In genomic region chr6:11033825-11034224, GRCh38 we compare ENCODE assay signal across 16 cellular contexts. TPM values are rescaled to one million over a fixed set of nuclear protein-coding genes. Genes with fewer than 3 reads are reported as not detected.
A peak's percentile ranks its signal among the peaks of the same experiment; 100 is the strongest.
DNase-seq lines count a peak whose midpoint lies in the region; ATAC-seq and TF ChIP-seq lines count a peak whose summit lies in the region.
"Had no signal": no experiment of that assay in that cellular context is flagged by ENCODE, and none has a peak within 500 bp of the region (broad histone marks: within the 10 kb centered on the region; RNA-seq: fewer than 3 reads in every experiment).

No MANE protein-coding gene starts in this region.

- H3K9ac ChIP-seq in fibroblast of lung (ENCODE audit: insufficient read depth, low read length) = no peak overlapping the region

- H3K27me3 ChIP-seq in fibroblast of lung (ENCODE audit: control insufficient read depth, insufficient read depth, low read length) = no peaks in the 10 kb centered on the region
- H3K27me3 ChIP-seq: hepatocyte had no signal

- ATAC-seq in HG03521 (IDR thresholded peaks at IDR 0.05; ENCODE audit: unreplicated experiment) (no peak), HG02763 (IDR thresholded peaks at IDR 0.05; ENCODE audit: unreplicated experiment) (no peak)
- ATAC-seq: left lung; naive thymus-derived CD8-positive, alpha-beta T cell; upper lobe of right lung had no signal

- no peaks in the 10 kb centered on the region for H3K9me3 ChIP-seq in fibroblast of lung (ENCODE audit: control insufficient read depth, insufficient read depth, low read depth, low read length)
- H3K9me3 ChIP-seq: left lung, upper lobe of right lung had no signal

- no peaks in the 10 kb centered on the region for H3K79me2 ChIP-seq in fibroblast of lung (ENCODE audit: control insufficient read depth, insufficient read depth, low read length)

- no peak for TF ChIP-seq CTCF in RWPE1 (conservative IDR thresholded peaks at IDR 0.05; ENCODE audit: low read depth)
- no peak for TF ChIP-seq CTCF in fibroblast of lung (conservative IDR thresholded peaks at IDR 0.05 in 1 of 2, IDR thresholded peaks at IDR 0.05 in 1 of 2; ENCODE audit: low read depth in 1 of 2, low read length in 2 of 2)

- DNase-seq in ELR (ENCODE audit: low read depth) (peak; percentile 94), RWPE1 (ENCODE audit: low spot score) (peak; percentile 58), fibroblast of lung (ENCODE audit: low read depth in 2 of 2) (peak; percentile 61 to 89), skeletal muscle cell (ENCODE audit: low read depth) (peak; percentile 13), SHP77 treated with DMSO at 0.1 percent for 48 hours (lab: John Stamatoyannopoulos, UW) (no peak), HEK293T (ENCODE audit: extremely low spot score) (no peak)
- DNase-seq: activated naive CD4-positive, alpha-beta T cell; Caco-2; left lung; naive thymus-derived CD8-positive, alpha-beta T cell; stimulated activated CD4-positive, alpha-beta T cell treated with anti-CD3 and anti-CD28 coated beads, Interleukin-2, amount 100 ng/mL, for 48 hours; upper lobe of right lung had no signal

- CTCF ChIA-PET in RWPE1 (lab: Yijun Ruan, JAX) (interaction anchor here (0.5 to 0.7 kb wide), 3 partner anchors 9 to 131 kb away, joined by 3 to 5 read pairs (median 5); no protein-coding TSS in a partner anchor), HEK293T (lab: Yijun Ruan, JAX) (no interaction called here)

- H3K4me2 ChIP-seq in fibroblast of lung (ENCODE audit: extremely low read depth, insufficient read depth, low read length) = no peak overlapping the region
- H3K4me2 ChIP-seq: hepatocyte had no signal

- no peaks in the 10 kb centered on the region for H3K36me3 ChIP-seq in fibroblast of lung (ENCODE audit: control insufficient read depth, insufficient read depth, low read length)
- H3K36me3 ChIP-seq: cardiac muscle cell, left lung, upper lobe of right lung had no signal

- peaks cover 12% of the 10 kb centered on the region for H3K4me1 ChIP-seq in fibroblast of lung (ENCODE audit: control insufficient read depth, extremely low read depth, insufficient read depth, low read length)
- H3K4me1 ChIP-seq: left lung, upper lobe of right lung had no signal

- H3K27ac ChIP-seq in RWPE1 (no peak overlapping the region), fibroblast of lung (ENCODE audit: insufficient read depth, low read length) (no peak overlapping the region)
- H3K27ac ChIP-seq: cardiac muscle cell, hepatocyte, left lung, upper lobe of right lung had no signal

- H4K20me1 ChIP-seq in fibroblast of lung (ENCODE audit: control insufficient read depth, extremely low read depth, insufficient read depth, low read length) = no peaks in the 10 kb centered on the region

- POLR2A ChIA-PET in RWPE1 (lab: Yijun Ruan, JAX; ENCODE audit: low non-redundant PET) (no interaction called here), HEK293T (lab: Yijun Ruan, JAX) (no interaction called here)

- H3K4me3 ChIP-seq in fibroblast of lung (replicated peaks in 1 of 4; ENCODE audit: control extremely low read depth in 1 of 4, insufficient read depth in 1 of 4, low read depth in 3 of 4, low read length in 4 of 4) (no peak overlapping the region), skeletal muscle cell (ENCODE audit: low read depth, low read length) (no peak overlapping the region)
- H3K4me3 ChIP-seq: cardiac muscle cell, hepatocyte, left lung, upper lobe of right lung had no signal

- no peak overlapping the region for H2AFZ ChIP-seq in fibroblast of lung (ENCODE audit: low read length)
- H2AFZ ChIP-seq: hepatocyte had no signal

TF ChIP-seq in HEK293T, 16 proteins besides CTCF, POLR2A, EP300 and RAD21:
- TF ChIP-seq L3MBTL2 (conservative IDR thresholded peaks at IDR 0.05) (no peak), FOXA1 (IDR thresholded peaks at IDR 0.05) (no peak), LEF1 (IDR thresholded peaks at IDR 0.05; ENCODE audit: borderline replicate concordance) (no peak), BHLHE40 (IDR thresholded peaks at IDR 0.05; ENCODE audit: borderline replicate concordance) (no peak), NFRKB (IDR thresholded peaks at IDR 0.05) (no peak), ZNF384 (IDR thresholded peaks at IDR 0.05) (no peak), CTBP1 (IDR thresholded peaks at IDR 0.05; ENCODE audit: borderline replicate concordance) (no peak), PKNOX1 (IDR thresholded peaks at IDR 0.05) (no peak), ARNT (IDR thresholded peaks at IDR 0.05) (no peak), FOXK2 (IDR thresholded peaks at IDR 0.05) (no peak), HDGF (IDR thresholded peaks at IDR 0.05; ENCODE audit: borderline replicate concordance) (no peak), SUZ12 (IDR thresholded peaks at IDR 0.05) (no peak), SP1 (IDR thresholded peaks at IDR 0.05) (no peak), FOXM1 (IDR thresholded peaks at IDR 0.05; ENCODE audit: borderline replicate concordance) (no peak), TARDBP (IDR thresholded peaks at IDR 0.05) (no peak), ELF4 (IDR thresholded peaks at IDR 0.05) (no peak)

RNA-seq across cellular contexts. Expression of gene ELOVL2, which starts 10.3 kb away (rescaled TPM):
- under 0.01 and 1.0 TPM in 2 replicates for total RNA-seq in fibroblast of lung
- polyA plus RNA-seq in fibroblast of lung = 1.7 and 13.9 TPM in 2 replicates
- polyA plus RNA-seq in fibroblast of lung (2012) = 1.1 and 8.5 TPM in 2 replicates
- polyA minus RNA-seq in fibroblast of lung (ENCODE audit: low replicate concordance) = 1.0 and 3.7 TPM in 2 replicates
- total RNA-seq: Caco-2; naive thymus-derived CD8-positive, alpha-beta T cell had no signal
- polyA plus RNA-seq: cardiac muscle cell; naive thymus-derived CD8-positive, alpha-beta T cell had no signal

RNA-seq across cellular contexts. Expression of gene SMIM13, which starts 59.8 kb away (rescaled TPM):
- total RNA-seq in fibroblast of lung = 6.7 and 7.4 TPM in 2 replicates
- 4.6 and 6.9 TPM in 2 replicates for polyA plus RNA-seq in fibroblast of lung
- polyA plus RNA-seq in fibroblast of lung (2012) = 6.8 and 8.7 TPM in 2 replicates
- polyA minus RNA-seq in fibroblast of lung (ENCODE audit: low replicate concordance) = 0.26 TPM in 1 of 2 replicates, not detected in the other

Comparison
In these comparisons a context has a peak if more than half of its experiments do, and no peak if none do; other contexts are left out.
1. DNase-seq: peak in ELR (single experiment), RWPE1 (single experiment), fibroblast of lung (2 of 2) and skeletal muscle cell (single experiment); none in SHP77 treated with DMSO at 0.1 percent for 48 hours (single experiment) and HEK293T (single experiment).